In the genomic region with DNA sequence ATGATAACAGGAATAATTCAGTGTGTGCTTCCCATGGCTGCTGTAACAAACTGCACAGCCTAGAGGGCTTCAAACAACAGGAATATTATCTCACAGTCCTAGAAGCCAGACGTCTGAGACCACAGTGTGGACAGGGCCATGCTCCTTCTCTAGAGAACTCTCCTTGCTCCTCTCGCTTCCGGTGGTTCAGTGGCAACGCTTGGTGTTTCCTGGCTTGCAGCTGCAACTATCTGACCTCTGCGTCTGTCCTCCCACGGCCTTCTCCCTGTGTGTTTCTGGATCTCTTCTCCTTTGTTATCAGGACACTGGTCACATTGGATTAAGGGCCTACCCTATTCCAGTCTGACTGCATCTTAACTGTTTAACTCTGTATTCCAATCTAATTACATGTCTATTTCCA, we compare ENCODE assay signal across 2 cellular contexts.
TF ChIP-seq lines count a peak whose summit lies in the region.

No MANE protein-coding gene starts in this region.

TF ChIP-seq in WTC11, 78 proteins besides CTCF, POLR2A, EP300 and RAD21:
- TF ChIP-seq ZNF219 (CRISPR knock-in tag; IDR thresholded peaks at IDR 0.05; ENCODE audit: borderline replicate concordance) = no peak
- TF ChIP-seq GTF2I (CRISPR knock-in tag; conservative IDR thresholded peaks at IDR 0.05) = no peak
- TF ChIP-seq FOXJ3 (CRISPR knock-in tag; IDR thresholded peaks at IDR 0.05; ENCODE audit: borderline replicate concordance) = no peak

TF ChIP-seq in H1, 55 proteins besides CTCF, POLR2A, EP300 and RAD21:
- TF ChIP-seq FOSL1 (IDR thresholded peaks at IDR 0.05; ENCODE audit: insufficient read depth, low read depth, low read length) (no peak), SAP30 (IDR thresholded peaks at IDR 0.05; ENCODE audit: insufficient read depth, insufficient replicate concordance, low read length) (no peak), ZNF274 (IDR thresholded peaks at IDR 0.05; ENCODE audit: borderline replicate concordance, extremely low read depth, low read length) (no peak), SP2 (IDR thresholded peaks at IDR 0.05; ENCODE audit: low read length) (no peak), KDM1A (IDR thresholded peaks at IDR 0.05; ENCODE audit: borderline replicate concordance, low read length) (no peak), CREB1 (IDR thresholded peaks at IDR 0.05) (no peak), BCL11A (IDR thresholded peaks at IDR 0.05; ENCODE audit: low read depth in 2 of 2, low read length in 2 of 2) (no peak), CBX5 (IDR thresholded peaks at IDR 0.05; ENCODE audit: low read depth, low read length) (no peak), MAX (IDR thresholded peaks at IDR 0.05) (no peak), SP1 (IDR thresholded peaks at IDR 0.05; ENCODE audit: low read depth, low read length) (no peak), SIN3A (conservative IDR thresholded peaks at IDR 0.05 in 1 of 2, IDR thresholded peaks at IDR 0.05 in 1 of 2; ENCODE audit: low read depth in 1 of 2, low read length in 2 of 2) (no peak), CHD2 (IDR thresholded peaks at IDR 0.05; ENCODE audit: low read length) (no peak), SIX5 (IDR thresholded peaks at IDR 0.05; ENCODE audit: low read depth, low read length) (no peak), YY1 (IDR thresholded peaks at IDR 0.05; ENCODE audit: low read depth, low read length) (no peak), TCF12 (IDR thresholded peaks at IDR 0.05; ENCODE audit: low read depth, low read length) (no peak), RNF2 (IDR thresholded peaks at IDR 0.05; ENCODE audit: borderline replicate concordance, low read depth, low read length, missing control alignments, poor library complexity, severe bottlenecking) (no peak), TAF7 (optimal IDR thresholded peaks at IDR 0.05; ENCODE audit: borderline replicate concordance, low read depth, low read length) (no peak)
- TF ChIP-seq, protein P1, sequence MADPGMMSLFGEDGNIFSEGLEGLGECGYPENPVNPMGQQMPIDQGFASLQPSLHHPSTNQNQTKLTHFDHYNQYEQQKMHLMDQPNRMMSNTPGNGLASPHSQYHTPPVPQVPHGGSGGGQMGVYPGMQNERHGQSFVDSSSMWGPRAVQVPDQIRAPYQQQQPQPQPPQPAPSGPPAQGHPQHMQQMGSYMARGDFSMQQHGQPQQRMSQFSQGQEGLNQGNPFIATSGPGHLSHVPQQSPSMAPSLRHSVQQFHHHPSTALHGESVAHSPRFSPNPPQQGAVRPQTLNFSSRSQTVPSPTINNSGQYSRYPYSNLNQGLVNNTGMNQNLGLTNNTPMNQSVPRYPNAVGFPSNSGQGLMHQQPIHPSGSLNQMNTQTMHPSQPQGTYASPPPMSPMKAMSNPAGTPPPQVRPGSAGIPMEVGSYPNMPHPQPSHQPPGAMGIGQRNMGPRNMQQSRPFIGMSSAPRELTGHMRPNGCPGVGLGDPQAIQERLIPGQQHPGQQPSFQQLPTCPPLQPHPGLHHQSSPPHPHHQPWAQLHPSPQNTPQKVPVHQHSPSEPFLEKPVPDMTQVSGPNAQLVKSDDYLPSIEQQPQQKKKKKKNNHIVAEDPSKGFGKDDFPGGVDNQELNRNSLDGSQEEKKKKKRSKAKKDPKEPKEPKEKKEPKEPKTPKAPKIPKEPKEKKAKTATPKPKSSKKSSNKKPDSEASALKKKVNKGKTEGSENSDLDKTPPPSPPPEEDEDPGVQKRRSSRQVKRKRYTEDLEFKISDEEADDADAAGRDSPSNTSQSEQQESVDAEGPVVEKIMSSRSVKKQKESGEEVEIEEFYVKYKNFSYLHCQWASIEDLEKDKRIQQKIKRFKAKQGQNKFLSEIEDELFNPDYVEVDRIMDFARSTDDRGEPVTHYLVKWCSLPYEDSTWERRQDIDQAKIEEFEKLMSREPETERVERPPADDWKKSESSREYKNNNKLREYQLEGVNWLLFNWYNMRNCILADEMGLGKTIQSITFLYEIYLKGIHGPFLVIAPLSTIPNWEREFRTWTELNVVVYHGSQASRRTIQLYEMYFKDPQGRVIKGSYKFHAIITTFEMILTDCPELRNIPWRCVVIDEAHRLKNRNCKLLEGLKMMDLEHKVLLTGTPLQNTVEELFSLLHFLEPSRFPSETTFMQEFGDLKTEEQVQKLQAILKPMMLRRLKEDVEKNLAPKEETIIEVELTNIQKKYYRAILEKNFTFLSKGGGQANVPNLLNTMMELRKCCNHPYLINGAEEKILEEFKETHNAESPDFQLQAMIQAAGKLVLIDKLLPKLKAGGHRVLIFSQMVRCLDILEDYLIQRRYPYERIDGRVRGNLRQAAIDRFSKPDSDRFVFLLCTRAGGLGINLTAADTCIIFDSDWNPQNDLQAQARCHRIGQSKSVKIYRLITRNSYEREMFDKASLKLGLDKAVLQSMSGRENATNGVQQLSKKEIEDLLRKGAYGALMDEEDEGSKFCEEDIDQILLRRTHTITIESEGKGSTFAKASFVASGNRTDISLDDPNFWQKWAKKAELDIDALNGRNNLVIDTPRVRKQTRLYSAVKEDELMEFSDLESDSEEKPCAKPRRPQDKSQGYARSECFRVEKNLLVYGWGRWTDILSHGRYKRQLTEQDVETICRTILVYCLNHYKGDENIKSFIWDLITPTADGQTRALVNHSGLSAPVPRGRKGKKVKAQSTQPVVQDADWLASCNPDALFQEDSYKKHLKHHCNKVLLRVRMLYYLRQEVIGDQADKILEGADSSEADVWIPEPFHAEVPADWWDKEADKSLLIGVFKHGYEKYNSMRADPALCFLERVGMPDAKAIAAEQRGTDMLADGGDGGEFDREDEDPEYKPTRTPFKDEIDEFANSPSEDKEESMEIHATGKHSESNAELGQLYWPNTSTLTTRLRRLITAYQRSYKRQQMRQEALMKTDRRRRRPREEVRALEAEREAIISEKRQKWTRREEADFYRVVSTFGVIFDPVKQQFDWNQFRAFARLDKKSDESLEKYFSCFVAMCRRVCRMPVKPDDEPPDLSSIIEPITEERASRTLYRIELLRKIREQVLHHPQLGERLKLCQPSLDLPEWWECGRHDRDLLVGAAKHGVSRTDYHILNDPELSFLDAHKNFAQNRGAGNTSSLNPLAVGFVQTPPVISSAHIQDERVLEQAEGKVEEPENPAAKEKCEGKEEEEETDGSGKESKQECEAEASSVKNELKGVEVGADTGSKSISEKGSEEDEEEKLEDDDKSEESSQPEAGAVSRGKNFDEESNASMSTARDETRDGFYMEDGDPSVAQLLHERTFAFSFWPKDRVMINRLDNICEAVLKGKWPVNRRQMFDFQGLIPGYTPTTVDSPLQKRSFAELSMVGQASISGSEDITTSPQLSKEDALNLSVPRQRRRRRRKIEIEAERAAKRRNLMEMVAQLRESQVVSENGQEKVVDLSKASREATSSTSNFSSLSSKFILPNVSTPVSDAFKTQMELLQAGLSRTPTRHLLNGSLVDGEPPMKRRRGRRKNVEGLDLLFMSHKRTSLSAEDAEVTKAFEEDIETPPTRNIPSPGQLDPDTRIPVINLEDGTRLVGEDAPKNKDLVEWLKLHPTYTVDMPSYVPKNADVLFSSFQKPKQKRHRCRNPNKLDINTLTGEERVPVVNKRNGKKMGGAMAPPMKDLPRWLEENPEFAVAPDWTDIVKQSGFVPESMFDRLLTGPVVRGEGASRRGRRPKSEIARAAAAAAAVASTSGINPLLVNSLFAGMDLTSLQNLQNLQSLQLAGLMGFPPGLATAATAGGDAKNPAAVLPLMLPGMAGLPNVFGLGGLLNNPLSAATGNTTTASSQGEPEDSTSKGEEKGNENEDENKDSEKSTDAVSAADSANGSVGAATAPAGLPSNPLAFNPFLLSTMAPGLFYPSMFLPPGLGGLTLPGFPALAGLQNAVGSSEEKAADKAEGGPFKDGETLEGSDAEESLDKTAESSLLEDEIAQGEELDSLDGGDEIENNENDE (IDR thresholded peaks at IDR 0.05; ENCODE audit: insufficient replicate concordance, low read length) = no peak
